10 cellular contexts compared by ENCODE assay signal in the genomic region with DNA sequence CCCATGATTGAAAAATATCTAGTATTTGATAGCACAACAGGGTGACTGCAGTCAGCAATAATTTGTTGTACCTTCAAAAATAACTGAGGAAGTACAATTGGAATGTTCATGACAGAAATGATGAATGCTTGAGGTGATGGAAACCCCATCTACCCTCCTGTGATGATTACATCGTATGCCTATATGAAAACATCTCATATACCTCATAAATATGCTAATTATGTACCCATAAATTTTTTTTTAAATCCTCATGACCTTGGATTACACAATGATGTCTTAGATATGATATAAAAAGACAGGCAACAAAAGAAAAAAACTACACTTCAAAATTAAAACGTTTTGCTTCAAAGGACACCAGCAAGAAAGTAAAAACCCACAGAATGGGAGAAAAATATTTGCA. TPM values are rescaled to one million over a fixed set of nuclear protein-coding genes. Genes with fewer than 3 reads are reported as not detected.
DNase-seq lines count a peak whose midpoint lies in the region; ATAC-seq and TF ChIP-seq lines count a peak whose summit lies in the region.
"Had no signal": no experiment of that assay in that cellular context is flagged by ENCODE, and none has a peak within 500 bp of the region (broad histone marks: within the 10 kb centered on the region; RNA-seq: fewer than 3 reads in every experiment).

No MANE protein-coding gene starts in this region.

- DNase-seq in DND-41 (no peak), IMR-90 (no peak), psoas muscle (no peak), NCI-H510A treated with DMSO at 0.1 percent for 48 hours (lab: John Stamatoyannopoulos, UW) (no peak), right atrium auricular region (ENCODE audit: low spot score) (no peak)
- DNase-seq in effector memory CD4-positive, alpha-beta T cell: no peak
- DNase-seq: effector CD4-positive, alpha-beta T cell; gastrocnemius medialis had no signal

- in situ Hi-C loops in IMR-90 (cut with MboI; ENCODE audit: low sequenced_read_pairs): no loop called here

- H2AK5ac ChIP-seq in IMR-90 (ENCODE audit: low read depth, low read length): no peak overlapping the region

- no peak overlapping the region for H2BK120ac ChIP-seq in IMR-90 (ENCODE audit: low read depth, low read length)

- H4K20me1 ChIP-seq in DND-41 (ENCODE audit: insufficient read depth, low read length) (peaks cover 15% of the 10 kb centered on the region; the same call in 1 of the 2 replicates), IMR-90 (ENCODE audit: insufficient read depth, low read length) (no peaks in the 10 kb centered on the region)

- H3K56ac ChIP-seq in IMR-90 (ENCODE audit: extremely low read depth, insufficient read depth, low read length): no peak overlapping the region

- no peak overlapping the region for H2AK9ac ChIP-seq in IMR-90 (replicated peaks; ENCODE audit: low read depth, low read length, poor library complexity)

- H3K79me2 ChIP-seq in DND-41 (ENCODE audit: insufficient read depth, low read length): peaks cover 38% of the 10 kb centered on the region

- H3K27me3 ChIP-seq in DND-41 (ENCODE audit: insufficient read depth, low read length, poor library complexity): no peaks in the 10 kb centered on the region
- no peaks in the 10 kb centered on the region for H3K27me3 ChIP-seq in IMR-90 (ENCODE audit: control insufficient read depth, insufficient read depth, low read length)
- no peaks in the 10 kb centered on the region for H3K27me3 ChIP-seq in effector memory CD4-positive, alpha-beta T cell (replicated peaks; ENCODE audit: control insufficient read depth, insufficient read depth, low read length, poor library complexity, severe bottlenecking)
- H3K27me3 ChIP-seq in psoas muscle (ENCODE audit: insufficient read depth in 3 of 3, low read length in 2 of 3): no peaks in the 10 kb centered on the region
- no peaks in the 10 kb centered on the region for H3K27me3 ChIP-seq in right atrium auricular region
- H3K27me3 ChIP-seq: gastrocnemius medialis had no signal

- no peak overlapping the region for H2BK5ac ChIP-seq in IMR-90 (ENCODE audit: low read depth, low read length, poor library complexity, severe bottlenecking)

- no peak for ATAC-seq in DND-41 (ENCODE audit: insufficient read depth, low read depth)
- ATAC-seq in IMR-90 (ENCODE audit: low read depth): no peak
- ATAC-seq in psoas muscle: no peak
- ATAC-seq in GM18505 (IDR thresholded peaks at IDR 0.05; ENCODE audit: unreplicated experiment): no peak
- ATAC-seq in GM21529 (IDR thresholded peaks at IDR 0.05; ENCODE audit: unreplicated experiment): no peak
- ATAC-seq: gastrocnemius medialis had no signal

- H3K23ac ChIP-seq in IMR-90 (ENCODE audit: low read depth, low read length): no peak overlapping the region

- BruUV-seq in IMR-90 (replicated peaks; lab: Mats Ljungman, UMichigan): no TSS peak

- no peak overlapping the region for H3K14ac ChIP-seq in IMR-90 (replicated peaks; ENCODE audit: low read depth, low read length)

- no peaks in the 10 kb centered on the region for H3K9me1 ChIP-seq in IMR-90 (ENCODE audit: insufficient read depth, low read length)

- H3K27ac ChIP-seq in DND-41 (ENCODE audit: low read length) (peak overlapping the region; percentile 95), IMR-90 (ENCODE audit: insufficient read depth, low read length) (no peak overlapping the region), psoas muscle (peak overlapping the region; percentile 83), right atrium auricular region (no peak overlapping the region)
- no peak overlapping the region for H3K27ac ChIP-seq in effector memory CD4-positive, alpha-beta T cell (ENCODE audit: insufficient read depth, low read length, poor library complexity, severe bottlenecking)

- H3K4me2 ChIP-seq in DND-41 (ENCODE audit: insufficient read depth, low read length): peak overlapping the region; percentile 77
- H3K4me2 ChIP-seq in IMR-90 (ENCODE audit: low read depth, low read length): no peak overlapping the region

- H3K18ac ChIP-seq in IMR-90 (ENCODE audit: low read depth, low read length): no peak overlapping the region

- dilution Hi-C loops in IMR-90 (cut with HindIII; ENCODE audit: low sequenced_read_pairs, unreplicated experiment): no loop called here

- no peak overlapping the region for H4K91ac ChIP-seq in IMR-90 (ENCODE audit: insufficient read depth, low read depth, low read length)

- no peaks in the 10 kb centered on the region for H3K9me3 ChIP-seq in DND-41 (ENCODE audit: insufficient read depth, low read length, severe bottlenecking)
- no peaks in the 10 kb centered on the region for H3K9me3 ChIP-seq in IMR-90 (ENCODE audit: control insufficient read depth, insufficient read depth, low read length)
- no peaks in the 10 kb centered on the region for H3K9me3 ChIP-seq in effector memory CD4-positive, alpha-beta T cell (ENCODE audit: control insufficient read depth, low read length)
- H3K9me3 ChIP-seq in psoas muscle: no peaks in the 10 kb centered on the region
- no peaks in the 10 kb centered on the region for H3K9me3 ChIP-seq in right atrium auricular region
- H3K9me3 ChIP-seq: gastrocnemius medialis had no signal

- H4K8ac ChIP-seq in IMR-90 (ENCODE audit: low read depth in 2 of 2, low read length in 2 of 2): peak overlapping the region; percentile 95 to 96; a peak in 3 of 4 replicates

- H2AFZ ChIP-seq in DND-41 (ENCODE audit: low read depth, low read length) (peak overlapping the region; percentile 79), IMR-90 (replicated peaks; ENCODE audit: low read length, poor library complexity) (no peak overlapping the region)

- no peak overlapping the region for H2BK20ac ChIP-seq in IMR-90 (ENCODE audit: low read depth, low read length)

- CTCF ChIA-PET in IMR-90 (lab: Yijun Ruan, JAX): no interaction called here

- H3K4me3 ChIP-seq in DND-41 (ENCODE audit: low read depth in 1 of 2, low read length in 2 of 2) (peak overlapping the region in 1 of 2 experiments; percentile 76; a peak in 2 of 4 replicates), IMR-90 (ENCODE audit: insufficient read depth, low read depth, low read length) (no peak overlapping the region), psoas muscle (no peak overlapping the region), right atrium auricular region (no peak overlapping the region)
- H3K4me3 ChIP-seq in effector memory CD4-positive, alpha-beta T cell (ENCODE audit: insufficient read depth, low read depth, low read length, poor library complexity, severe bottlenecking): peak overlapping the region; percentile 87

- H4K5ac ChIP-seq in IMR-90 (ENCODE audit: low read depth, low read length): peak overlapping the region; percentile 41

- TF ChIP-seq POLR2A in IMR-90 (IDR thresholded peaks at IDR 0.05; ENCODE audit: low read depth, low read length) (no peak), GM18505 (IDR thresholded peaks at IDR 0.05; ENCODE audit: borderline replicate concordance, extremely low read depth, insufficient read depth, insufficient read length) (no peak)

- no peak overlapping the region for H3K4ac ChIP-seq in IMR-90 (ENCODE audit: low read depth, low read length)

- H3K36me3 ChIP-seq in DND-41 (ENCODE audit: insufficient read depth, low read length) (peaks cover 6% of the 10 kb centered on the region; the same call in 1 of the 2 replicates), IMR-90 (ENCODE audit: control insufficient read depth, insufficient read depth, low read length) (no peaks in the 10 kb centered on the region), psoas muscle (ENCODE audit: insufficient read depth in 1 of 2, low read depth in 1 of 2) (peaks cover under 1 to 16% of the 10 kb centered on the region in 2 donors), right atrium auricular region (no peaks in the 10 kb centered on the region)
- no peaks in the 10 kb centered on the region for H3K36me3 ChIP-seq in effector memory CD4-positive, alpha-beta T cell (ENCODE audit: control insufficient read depth, insufficient read depth, low read length)
- H3K36me3 ChIP-seq: gastrocnemius medialis had no signal

- intact Hi-C loops in IMR-90 (cut with micrococcal nuclease): loop anchor here (5.0 kb wide), 1 partner anchor 284 kb away; a partner anchor contains a TSS
- intact Hi-C loops in psoas muscle (cut with DNase I): loop anchor here (5.0 to 10.0 kb wide), 3 partner anchors 41 to 59 kb away; a partner anchor contains a TSS

- H2BK15ac ChIP-seq in IMR-90 (ENCODE audit: low read depth, low read length): no peak overlapping the region

- peaks cover 10 to 28% of the 10 kb centered on the region in 2 experiments for H3K79me1 ChIP-seq in IMR-90 (ENCODE audit: low read depth in 1 of 2, low read length in 2 of 2)

- H3K9ac ChIP-seq in DND-41 (ENCODE audit: low read depth, low read length): peak overlapping the region; percentile 73
- H3K9ac ChIP-seq in IMR-90 (ENCODE audit: low read depth, low read length): no peak overlapping the region

- POLR2A ChIA-PET in IMR-90 (lab: Charles Lee; ENCODE audit: unreplicated experiment): no interaction called here

- TF ChIP-seq RAD21 in IMR-90 (IDR thresholded peaks at IDR 0.05; ENCODE audit: low read length): no peak

- H3K4me1 ChIP-seq in DND-41 (ENCODE audit: insufficient read depth, low read length) (peaks cover 38% of the 10 kb centered on the region), IMR-90 (ENCODE audit: control insufficient read depth, insufficient read depth, low read length) (no peaks in the 10 kb centered on the region), psoas muscle (peaks cover 15% of the 10 kb centered on the region), right atrium auricular region (peaks cover 0 to 18% of the 10 kb centered on the region in 2 donors)
- peaks cover 11% of the 10 kb centered on the region for H3K4me1 ChIP-seq in effector memory CD4-positive, alpha-beta T cell (ENCODE audit: control insufficient read depth, insufficient read depth, low read length, poor library complexity, severe bottlenecking)

- no peak for TF ChIP-seq CTCF in DND-41 (IDR thresholded peaks at IDR 0.05; ENCODE audit: borderline replicate concordance, extremely low read depth, low read length, poor library complexity, severe bottlenecking)
- no peak for TF ChIP-seq CTCF in IMR-90 (conservative IDR thresholded peaks at IDR 0.05; ENCODE audit: low read depth, low read length)
- TF ChIP-seq CTCF in psoas muscle (IDR thresholded peaks at IDR 0.05): no peak
- TF ChIP-seq CTCF in right atrium auricular region (IDR thresholded peaks at IDR 0.05): no peak

- WGBS in IMR-90 (ENCODE audit: extremely low coverage in 2 of 2, insufficient read length in 1 of 2), 2 experiments: no CpG with 5 or more reads among the region's 2 CpGs
- 47 to 52% (median 52%) methylated on average over 2 of the region's 2 CpGs for WGBS in psoas muscle, 3 donors

RNA-seq across cellular contexts. Expression of a gene that starts 1.4 kb away (rescaled TPM):
- 22.8 and 24.6 TPM in 2 replicates for total RNA-seq in IMR-90 (2012; rRNA removed)
- 10.5 and 10.9 TPM in 2 replicates for polyA plus RNA-seq in IMR-90 (2012; rRNA removed)
- 6.0 and 6.1 TPM in 2 replicates for polyA plus RNA-seq in IMR-90 (2012; cell fraction: cytosol; rRNA removed)
- polyA plus RNA-seq in IMR-90 (2012; cell fraction: nucleus; rRNA removed; ENCODE audit: low replicate concordance): 7.3 and 8.5 TPM in 2 replicates
- total RNA-seq in psoas muscle: 10 to 100 TPM; 12.2 to 22.8 (median 19.4) TPM
- 10 to 100 TPM in 2 of 3 donors, 1 to 10 TPM in 1; 6.5 to 13.2 (median 12.9) TPM for polyA plus RNA-seq in psoas muscle
- total RNA-seq in right atrium auricular region: 1 to 10 TPM; 5.7 to 6.8 TPM

RNA-seq across cellular contexts. Expression of a gene that starts 43.5 kb away (rescaled TPM):
- total RNA-seq in IMR-90 (2012; rRNA removed): 4.8 and 8.1 TPM in 2 replicates
- polyA plus RNA-seq in IMR-90 (2012; rRNA removed): 40.1 and 46.2 TPM in 2 replicates
- polyA plus RNA-seq in IMR-90 (2012; cell fraction: cytosol; rRNA removed): 79.8 and 84.7 TPM in 2 replicates
- polyA plus RNA-seq in IMR-90 (2012; cell fraction: nucleus; rRNA removed; ENCODE audit: low replicate concordance): 19.4 and 30.5 TPM in 2 replicates
- 10 to 100 TPM; 28.3 to 37.3 (median 32.8) TPM for total RNA-seq in psoas muscle
- 10 to 100 TPM; 30.4 to 47.8 (median 30.7) TPM for polyA plus RNA-seq in psoas muscle
- total RNA-seq in right atrium auricular region: 10 to 100 TPM; 27.4 to 29.4 TPM

RNA-seq across cellular contexts. Expression of a gene that starts 59.0 kb away (rescaled TPM):
- total RNA-seq in IMR-90 (2012; rRNA removed) (36.2 and 44.7 TPM in 2 replicates), psoas muscle (10 to 100 TPM; 44.1 to 72.0 (median 51.3) TPM), right atrium auricular region (10 to 100 TPM; 24.9 to 32.4 TPM)
- polyA plus RNA-seq in IMR-90 (2012; rRNA removed) (13.4 and 18.2 TPM in 2 replicates), psoas muscle (10 to 100 TPM; 19.0 to 49.8 (median 23.8) TPM)
- 4.8 and 5.2 TPM in 2 replicates for polyA plus RNA-seq in IMR-90 (2012; cell fraction: cytosol; rRNA removed)
- 8.9 and 25.1 TPM in 2 replicates for polyA plus RNA-seq in IMR-90 (2012; cell fraction: nucleus; rRNA removed; ENCODE audit: low replicate concordance)

Comparison
In these comparisons a context has a peak if more than half of its experiments do, and no peak if none do; other contexts are left out.
1. H3K27ac ChIP-seq: peak in DND-41 (single experiment) and psoas muscle (single experiment); none in IMR-90 (single experiment), effector memory CD4-positive, alpha-beta T cell (single experiment) and right atrium auricular region (0 of 2).